ENCODE assay signal across 11 cellular contexts in the genomic region with DNA sequence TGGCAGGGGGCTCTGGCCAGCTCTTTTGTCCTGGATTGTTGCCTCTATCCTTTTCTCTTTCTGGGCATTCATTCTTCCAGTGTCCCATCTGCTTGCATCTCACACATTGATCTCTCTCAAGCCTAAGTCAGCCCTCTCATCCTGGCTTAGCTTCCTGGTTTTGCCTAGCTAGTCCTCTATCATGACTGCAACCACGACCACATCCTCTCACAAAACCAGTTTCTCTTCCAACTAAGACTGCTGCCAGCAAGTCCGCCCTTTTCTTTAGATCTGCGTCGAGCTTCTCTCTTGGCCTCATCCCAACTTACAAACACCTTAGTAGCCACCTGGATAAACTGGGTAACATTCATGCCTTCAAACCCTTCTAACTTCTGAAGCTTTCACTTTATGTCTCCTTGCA.
A peak's percentile ranks its signal among the peaks of the same experiment; 100 is the strongest.
DNase-seq lines count a peak whose midpoint lies in the region; ATAC-seq and TF ChIP-seq lines count a peak whose summit lies in the region.
"Had no signal": no experiment of that assay in that cellular context is flagged by ENCODE, and none has a peak within 500 bp of the region (broad histone marks: within the 10 kb centered on the region; RNA-seq: fewer than 3 reads in every experiment).

No MANE protein-coding gene starts in this region.

- no peaks in the 10 kb centered on the region for H3K36me3 ChIP-seq in GM23338 (ENCODE audit: insufficient read depth)
- H3K36me3 ChIP-seq in lower lobe of right lung = no peaks in the 10 kb centered on the region
- H3K36me3 ChIP-seq: brain microvascular endothelial cell had no signal

- H3K27ac ChIP-seq in GM23338 (ENCODE audit: low read depth) (no peak overlapping the region), lower lobe of right lung (no peak overlapping the region)
- H3K27ac ChIP-seq: brain microvascular endothelial cell had no signal

- no peak overlapping the region for H3K27ac Mint-ChIP-seq in GM23338
- H3K27ac Mint-ChIP-seq: memory B cell had no signal

- H3K4me1 ChIP-seq in GM23338 (ENCODE audit: insufficient read depth) (peaks cover 14% of the 10 kb centered on the region), lower lobe of right lung (no peaks in the 10 kb centered on the region)

- peak; percentile 66 for ATAC-seq in GM18858 (IDR thresholded peaks at IDR 0.05; ENCODE audit: unreplicated experiment)
- peak; percentile 93 for ATAC-seq in GM21423 (IDR thresholded peaks at IDR 0.05; ENCODE audit: unreplicated experiment)
- ATAC-seq in HG03378 (IDR thresholded peaks at IDR 0.05; ENCODE audit: unreplicated experiment) = peak; percentile 74
- ATAC-seq in esophagus mucosa = peak; percentile 76
- no peak for ATAC-seq in GM23338
- no peak for ATAC-seq in lower lobe of right lung

- no peak overlapping the region for H2AFZ ChIP-seq in GM23338

- no peaks in the 10 kb centered on the region for H3F3A ChIP-seq in GM23338 (replicated peaks; ENCODE audit: low read depth)

- H3K4me3 Mint-ChIP-seq in GM23338 = no peak overlapping the region
- H3K4me3 Mint-ChIP-seq: memory B cell had no signal

- no peaks in the 10 kb centered on the region for H3K9me3 ChIP-seq in lower lobe of right lung

- no peaks in the 10 kb centered on the region for H3K79me2 ChIP-seq in GM23338 (replicated peaks; ENCODE audit: insufficient read depth)

- H3K4me3 ChIP-seq in GM23338 = no peak overlapping the region
- no peak overlapping the region for H3K4me3 ChIP-seq in lower lobe of right lung

- H4K20me1 ChIP-seq in GM23338 (replicated peaks; ENCODE audit: insufficient read depth) = no peaks in the 10 kb centered on the region

- peaks cover 29% of the 10 kb centered on the region for H3K4me1 Mint-ChIP-seq in GM23338

- H3K27me3 ChIP-seq in GM23338 (ENCODE audit: insufficient read depth) (no peaks in the 10 kb centered on the region), lower lobe of right lung (ENCODE audit: low read depth) (no peaks in the 10 kb centered on the region)
- H3K27me3 ChIP-seq: brain microvascular endothelial cell had no signal

- H3K27me3 Mint-ChIP-seq in GM23338 (ENCODE audit: insufficient read depth, low read depth, poor library complexity) = peaks cover 3% of the 10 kb centered on the region

- no peak overlapping the region for H3K4me2 ChIP-seq in GM23338

- TF ChIP-seq POLR2A in erythroblast (IDR thresholded peaks at IDR 0.05; ENCODE audit: low read length) = no peak

- DNase-seq in erythroblast (lab: John Stamatoyannopoulos, UW) (no peak), GM23338 (ENCODE audit: low spot score) (no peak), lower lobe of right lung (no peak)
- DNase-seq: activated CD8-positive, alpha-beta memory T cell treated with anti-CD3 and anti-CD28 coated beads, Interleukin-2, amount 50 U/mL, for 4 hours; brain microvascular endothelial cell; retina had no signal

- peaks cover 8% of the 10 kb centered on the region; the same call in 2 of the 3 replicates for H3K9me3 Mint-ChIP-seq in GM23338
- H3K9me3 Mint-ChIP-seq: memory B cell had no signal

- peaks cover 4% of the 10 kb centered on the region; the same call in 2 of the 3 replicates for H3K36me3 Mint-ChIP-seq in GM23338 (ENCODE audit: low read depth)
- H3K36me3 Mint-ChIP-seq: memory B cell had no signal

- intact Hi-C loops in lower lobe of right lung (cut with DNase I) = no loop called here

- TF ChIP-seq CTCF in GM23338 (conservative IDR thresholded peaks at IDR 0.05; ENCODE audit: low read depth in 2 of 2) = no peak
- no peak for TF ChIP-seq CTCF in lower lobe of right lung (IDR thresholded peaks at IDR 0.05)

- peaks cover 9% of the 10 kb centered on the region; the same call in 1 of the 2 replicates for H3K9me2 ChIP-seq in GM23338 (ENCODE audit: insufficient read depth)

TF ChIP-seq in GM23338, 12 proteins besides CTCF, POLR2A, EP300 and RAD21 (continues in another document):
- TF ChIP-seq, protein P1, sequence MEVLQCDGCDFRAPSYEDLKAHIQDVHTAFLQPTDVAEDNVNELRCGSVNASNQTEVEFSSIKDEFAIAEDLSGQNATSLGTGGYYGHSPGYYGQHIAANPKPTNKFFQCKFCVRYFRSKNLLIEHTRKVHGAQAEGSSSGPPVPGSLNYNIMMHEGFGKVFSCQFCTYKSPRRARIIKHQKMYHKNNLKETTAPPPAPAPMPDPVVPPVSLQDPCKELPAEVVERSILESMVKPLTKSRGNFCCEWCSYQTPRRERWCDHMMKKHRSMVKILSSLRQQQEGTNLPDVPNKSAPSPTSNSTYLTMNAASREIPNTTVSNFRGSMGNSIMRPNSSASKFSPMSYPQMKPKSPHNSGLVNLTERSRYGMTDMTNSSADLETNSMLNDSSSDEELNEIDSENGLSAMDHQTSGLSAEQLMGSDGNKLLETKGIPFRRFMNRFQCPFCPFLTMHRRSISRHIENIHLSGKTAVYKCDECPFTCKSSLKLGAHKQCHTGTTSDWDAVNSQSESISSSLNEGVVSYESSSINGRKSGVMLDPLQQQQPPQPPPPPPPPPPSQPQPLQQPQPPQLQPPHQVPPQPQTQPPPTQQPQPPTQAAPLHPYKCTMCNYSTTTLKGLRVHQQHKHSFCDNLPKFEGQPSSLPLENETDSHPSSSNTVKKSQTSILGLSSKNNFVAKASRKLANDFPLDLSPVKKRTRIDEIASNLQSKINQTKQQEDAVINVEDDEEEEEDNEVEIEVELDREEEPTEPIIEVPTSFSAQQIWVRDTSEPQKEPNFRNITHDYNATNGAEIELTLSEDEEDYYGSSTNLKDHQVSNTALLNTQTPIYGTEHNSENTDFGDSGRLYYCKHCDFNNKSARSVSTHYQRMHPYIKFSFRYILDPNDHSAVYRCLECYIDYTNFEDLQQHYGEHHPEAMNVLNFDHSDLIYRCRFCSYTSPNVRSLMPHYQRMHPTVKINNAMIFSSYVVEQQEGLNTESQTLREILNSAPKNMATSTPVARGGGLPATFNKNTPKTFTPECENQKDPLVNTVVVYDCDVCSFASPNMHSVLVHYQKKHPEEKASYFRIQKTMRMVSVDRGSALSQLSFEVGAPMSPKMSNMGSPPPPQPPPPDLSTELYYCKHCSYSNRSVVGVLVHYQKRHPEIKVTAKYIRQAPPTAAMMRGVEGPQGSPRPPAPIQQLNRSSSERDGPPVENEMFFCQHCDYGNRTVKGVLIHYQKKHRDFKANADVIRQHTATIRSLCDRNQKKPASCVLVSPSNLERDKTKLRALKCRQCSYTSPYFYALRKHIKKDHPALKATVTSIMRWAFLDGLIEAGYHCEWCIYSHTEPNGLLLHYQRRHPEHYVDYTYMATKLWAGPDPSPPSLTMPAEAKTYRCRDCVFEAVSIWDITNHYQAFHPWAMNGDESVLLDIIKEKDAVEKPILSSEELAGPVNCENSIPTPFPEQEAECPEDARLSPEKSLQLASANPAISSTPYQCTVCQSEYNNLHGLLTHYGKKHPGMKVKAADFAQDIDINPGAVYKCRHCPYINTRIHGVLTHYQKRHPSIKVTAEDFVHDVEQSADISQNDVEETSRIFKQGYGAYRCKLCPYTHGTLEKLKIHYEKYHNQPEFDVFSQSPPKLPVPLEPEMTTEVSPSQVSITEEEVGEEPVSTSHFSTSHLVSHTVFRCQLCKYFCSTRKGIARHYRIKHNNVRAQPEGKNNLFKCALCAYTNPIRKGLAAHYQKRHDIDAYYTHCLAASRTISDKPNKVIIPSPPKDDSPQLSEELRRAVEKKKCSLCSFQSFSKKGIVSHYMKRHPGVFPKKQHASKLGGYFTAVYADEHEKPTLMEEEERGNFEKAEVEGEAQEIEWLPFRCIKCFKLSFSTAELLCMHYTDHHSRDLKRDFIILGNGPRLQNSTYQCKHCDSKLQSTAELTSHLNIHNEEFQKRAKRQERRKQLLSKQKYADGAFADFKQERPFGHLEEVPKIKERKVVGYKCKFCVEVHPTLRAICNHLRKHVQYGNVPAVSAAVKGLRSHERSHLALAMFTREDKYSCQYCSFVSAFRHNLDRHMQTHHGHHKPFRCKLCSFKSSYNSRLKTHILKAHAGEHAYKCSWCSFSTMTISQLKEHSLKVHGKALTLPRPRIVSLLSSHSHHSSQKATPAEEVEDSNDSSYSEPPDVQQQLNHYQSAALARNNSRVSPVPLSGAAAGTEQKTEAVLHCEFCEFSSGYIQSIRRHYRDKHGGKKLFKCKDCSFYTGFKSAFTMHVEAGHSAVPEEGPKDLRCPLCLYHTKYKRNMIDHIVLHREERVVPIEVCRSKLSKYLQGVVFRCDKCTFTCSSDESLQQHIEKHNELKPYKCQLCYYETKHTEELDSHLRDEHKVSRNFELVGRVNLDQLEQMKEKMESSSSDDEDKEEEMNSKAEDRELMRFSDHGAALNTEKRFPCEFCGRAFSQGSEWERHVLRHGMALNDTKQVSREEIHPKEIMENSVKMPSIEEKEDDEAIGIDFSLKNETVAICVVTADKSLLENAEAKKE (CRISPR knock-in tag; IDR thresholded peaks at IDR 0.05) = no peak
- no peak for TF ChIP-seq POLR2AphosphoS5 (IDR thresholded peaks at IDR 0.05; ENCODE audit: low read depth)
- no peak for TF ChIP-seq NANOG (IDR thresholded peaks at IDR 0.05; ENCODE audit: borderline replicate concordance)
- TF ChIP-seq JUNB (IDR thresholded peaks at IDR 0.05; ENCODE audit: unreplicated experiment) = no peak
- TF ChIP-seq EZH2phosphoT487 (IDR thresholded peaks at IDR 0.05; ENCODE audit: unreplicated experiment) = no peak
- no peak for TF ChIP-seq ETS1 (IDR thresholded peaks at IDR 0.05)
- TF ChIP-seq EZH2 (IDR thresholded peaks at IDR 0.05; ENCODE audit: low read depth, unreplicated experiment) = no peak
- TF ChIP-seq ZNF114 (CRISPR knock-in tag; IDR thresholded peaks at IDR 0.05) = no peak
- no peak for TF ChIP-seq ZNF331 (CRISPR knock-in tag; IDR thresholded peaks at IDR 0.05; ENCODE audit: low read depth)
- TF ChIP-seq STAT1 (IDR thresholded peaks at IDR 0.05; ENCODE audit: unreplicated experiment) = no peak
- no peak for TF ChIP-seq CREB1 (CRISPR knock-in tag; IDR thresholded peaks at IDR 0.05; ENCODE audit: low read depth)

Comparison
In these comparisons a context has a peak if more than half of its experiments do, and no peak if none do; other contexts are left out.
1. ATAC-seq: peak in GM18858 (single experiment), GM21423 (single experiment), HG03378 (single experiment) and esophagus mucosa (single experiment); none in GM23338 (single experiment) and lower lobe of right lung (0 of 2).